ENCODE assay signal across 17 cellular contexts in genomic region chr1:214660190-214660589, GRCh38.
"Had no signal": no experiment of that assay in that cellular context is flagged by ENCODE, and none has a peak within 500 bp of the region (broad histone marks: within the 10 kb centered on the region; RNA-seq: fewer than 3 reads in every experiment).

No MANE protein-coding gene starts in this region.

- H3K27ac Mint-ChIP-seq: endodermal cell; progenitor cell of endocrine pancreas; stimulated activated memory B cell treated with anti-CD40 and anti-IgM and Interleukin-4, amounts not matched to agents 10 μg/mL and 1 μg/mL and 100 μg/mL, for 72 hours; stimulated activated naive CD8-positive, alpha-beta T cell treated with anti-CD3 and anti-CD28 coated beads, Interleukin-15, Interleukin-2, amounts not matched to agents 100 ng/mL and 50 ng/mL, for 24 hours had no signal

- H3K36me3 ChIP-seq: gastrocnemius medialis, pancreas, tibial nerve, upper lobe of right lung had no signal

- H3K4me3 ChIP-seq: coronary artery, gastrocnemius medialis, heart right ventricle, mucosa of descending colon, pancreas, testis, tibial nerve, upper lobe of right lung had no signal

- H3K27me3 ChIP-seq: gastrocnemius medialis, heart right ventricle, pancreas, testis, tibial nerve, upper lobe of right lung had no signal

- H3K9me3 ChIP-seq: gastrocnemius medialis, mucosa of descending colon, pancreas, testis, tibial nerve, upper lobe of right lung had no signal

- H3K4me1 Mint-ChIP-seq: endodermal cell; stimulated activated memory B cell treated with anti-CD40 and anti-IgM and Interleukin-4, amounts not matched to agents 10 μg/mL and 1 μg/mL and 100 μg/mL, for 72 hours had no signal

- H3K4me3 Mint-ChIP-seq: endodermal cell; naive thymus-derived CD8-positive, alpha-beta T cell; neural crest cell; stimulated activated memory B cell treated with anti-CD40 and anti-IgM and Interleukin-4, amounts not matched to agents 10 μg/mL and 1 μg/mL and 100 μg/mL, for 72 hours; stimulated activated naive CD8-positive, alpha-beta T cell treated with anti-CD3 and anti-CD28 coated beads, Interleukin-15, Interleukin-2, amounts not matched to agents 100 ng/mL and 50 ng/mL, for 24 hours had no signal

- H3K27me3 Mint-ChIP-seq: naive thymus-derived CD8-positive, alpha-beta T cell; progenitor cell of endocrine pancreas; stimulated activated memory B cell treated with anti-CD40 and anti-IgM and Interleukin-4, amounts not matched to agents 10 μg/mL and 1 μg/mL and 100 μg/mL, for 72 hours; stimulated activated naive CD8-positive, alpha-beta T cell treated with anti-CD3 and anti-CD28 coated beads, Interleukin-15, Interleukin-2, amounts not matched to agents 100 ng/mL and 50 ng/mL, for 24 hours had no signal

- H3K4me1 ChIP-seq: gastrocnemius medialis, heart right ventricle, pancreas, testis, upper lobe of right lung had no signal

- H3K9me3 Mint-ChIP-seq: endodermal cell; naive thymus-derived CD8-positive, alpha-beta T cell; neural crest cell; stimulated activated memory B cell treated with anti-CD40 and anti-IgM and Interleukin-4, amounts not matched to agents 10 μg/mL and 1 μg/mL and 100 μg/mL, for 72 hours; stimulated activated naive CD8-positive, alpha-beta T cell treated with anti-CD3 and anti-CD28 coated beads, Interleukin-15, Interleukin-2, amounts not matched to agents 100 ng/mL and 50 ng/mL, for 24 hours had no signal

- FAIRE-seq: pancreas had no signal

- ATAC-seq: mucosa of descending colon; naive thymus-derived CD8-positive, alpha-beta T cell; stimulated activated memory B cell treated with anti-CD40 and anti-IgM and Interleukin-4, amounts not matched to agents 10 μg/mL and 1 μg/mL and 100 μg/mL, for 72 hours had no signal

- H3K27ac ChIP-seq: coronary artery, gastrocnemius medialis, heart right ventricle, pancreas, testis, tibial nerve, upper lobe of right lung had no signal

- DNase-seq: effector CD4-positive, alpha-beta T cell; heart right ventricle; mammary epithelial cell; naive thymus-derived CD8-positive, alpha-beta T cell; stimulated activated CD4-positive, alpha-beta T cell treated with anti-CD3 and anti-CD28 coated beads, Interleukin-4, amount 100 ng/mL, for 24 hours; upper lobe of right lung had no signal
